ENCODE assay signal across 17 cellular contexts in the genomic region with DNA sequence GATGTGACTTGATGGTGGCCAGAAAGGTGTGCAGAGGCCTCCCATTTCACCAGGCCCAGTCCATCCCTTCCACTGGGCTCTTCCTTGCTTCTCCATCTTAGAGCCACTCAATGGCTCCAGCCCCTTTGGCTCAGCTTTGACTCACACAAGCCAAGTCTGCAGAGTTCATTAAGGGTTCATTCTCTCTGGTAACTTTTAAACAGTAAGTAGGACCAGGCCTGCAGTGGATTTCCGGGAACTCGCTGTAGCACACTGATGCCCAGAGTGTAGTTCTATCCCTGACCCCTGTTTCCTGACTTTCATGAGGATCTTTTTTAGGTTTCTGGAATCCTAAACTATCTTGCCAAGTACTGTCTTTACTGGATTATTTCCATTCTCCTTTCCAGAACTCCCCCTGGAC. TPM values are rescaled to one million over a fixed set of nuclear protein-coding genes. Genes with fewer than 3 reads are reported as not detected.
"Had no signal": no experiment of that assay in that cellular context is flagged by ENCODE, and none has a peak within 500 bp of the region (broad histone marks: within the 10 kb centered on the region; RNA-seq: fewer than 3 reads in every experiment).

No MANE protein-coding gene starts in this region.

RNA-seq across cellular contexts. Expression of gene OPN1MW, which starts 11.9 kb away (rescaled TPM):
- total RNA-seq: naive thymus-derived CD8-positive, alpha-beta T cell; natural killer cell treated with Interleukin-12 subunit alpha and Interleukin-12 subunit beta and Interleukin-15 and Interleukin-18, amount 100 ng/mL, for 72 hours; neural crest cell; osteoblast; ovary; progenitor cell of endocrine pancreas; psoas muscle; renal cortical epithelial cell; smooth muscle cell; spleen; suprapubic skin; testis; transverse colon; upper lobe of right lung; urinary bladder; uterus had no signal
- polyA plus RNA-seq: naive thymus-derived CD8-positive, alpha-beta T cell; ovary; psoas muscle; smooth muscle cell; spleen; urinary bladder had no signal

RNA-seq across cellular contexts. Expression of gene OPN1MW2, which starts 25.2 kb away (rescaled TPM):
- total RNA-seq: naive thymus-derived CD8-positive, alpha-beta T cell; natural killer cell treated with Interleukin-12 subunit alpha and Interleukin-12 subunit beta and Interleukin-15 and Interleukin-18, amount 100 ng/mL, for 72 hours; neural crest cell; osteoblast; ovary; progenitor cell of endocrine pancreas; psoas muscle; renal cortical epithelial cell; smooth muscle cell; spleen; suprapubic skin; testis; transverse colon; upper lobe of right lung; urinary bladder; uterus had no signal
- polyA plus RNA-seq: naive thymus-derived CD8-positive, alpha-beta T cell; ovary; psoas muscle; smooth muscle cell; spleen; thymus; urinary bladder had no signal

RNA-seq across cellular contexts. Expression of gene OPN1LW, which starts 50.3 kb away (rescaled TPM):
- total RNA-seq: naive thymus-derived CD8-positive, alpha-beta T cell; natural killer cell treated with Interleukin-12 subunit alpha and Interleukin-12 subunit beta and Interleukin-15 and Interleukin-18, amount 100 ng/mL, for 72 hours; neural crest cell; osteoblast; ovary; progenitor cell of endocrine pancreas; psoas muscle; renal cortical epithelial cell; smooth muscle cell; spleen; suprapubic skin; transverse colon; upper lobe of right lung; urinary bladder; uterus had no signal
- polyA plus RNA-seq: naive thymus-derived CD8-positive, alpha-beta T cell; ovary; smooth muscle cell; spleen; thymus; urinary bladder had no signal
